In the genomic region with DNA sequence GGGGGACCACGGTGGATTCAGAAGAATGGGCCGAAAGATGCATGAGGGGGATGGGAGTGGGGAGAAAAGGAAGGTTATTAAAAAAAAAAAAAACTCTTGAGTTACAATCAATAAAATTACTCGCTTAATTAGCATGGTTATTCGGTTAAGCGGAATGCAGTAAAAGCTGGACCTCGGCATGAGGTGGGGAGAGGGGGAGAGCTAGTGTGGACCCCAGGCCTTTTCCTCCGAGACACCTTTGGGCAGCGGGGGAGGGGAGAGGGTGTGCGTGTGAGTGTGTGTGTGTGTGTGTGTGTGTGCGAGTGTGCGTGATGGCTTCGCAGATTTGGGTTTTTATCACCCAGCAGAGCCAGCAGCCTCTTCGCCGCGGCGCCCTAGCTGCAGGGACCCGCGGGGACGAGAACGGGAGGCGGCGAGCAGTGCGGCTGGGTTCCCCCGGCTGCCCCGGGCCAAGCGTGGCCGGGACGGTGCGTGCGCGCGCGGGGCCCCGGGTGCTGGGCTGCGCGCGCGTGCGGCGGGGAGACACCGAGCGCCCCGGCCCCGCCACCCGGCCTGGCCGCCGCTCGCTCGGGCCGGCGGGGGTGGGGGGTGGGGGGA, we compare ENCODE assay signal across 1 cellular context.
TF ChIP-seq lines count a peak whose summit lies in the region.

No MANE protein-coding gene starts in this region.

TF ChIP-seq in K562, 482 proteins besides CTCF, POLR2A, EP300 and RAD21 (continued from another document and continues in another):
- TF ChIP-seq ARID4B (CRISPR knock-in tag; IDR thresholded peaks at IDR 0.05), result 0 out of 2 replicates have a peak, but pooled peaks have one; percentile 23
- 0 out of 2 replicates have a peak, but pooled peaks have one; percentile 25 for TF ChIP-seq MYNN (IDR thresholded peaks at IDR 0.05)
- no peak for TF ChIP-seq MYNN (CRISPR knock-in tag; IDR thresholded peaks at IDR 0.05)
- peak in 1 of 2 experiments; percentile 76; a peak in 2 of 4 replicates for TF ChIP-seq KDM1A (IDR thresholded peaks at IDR 0.05)
- peak; percentile 40 to 59; a peak in 2 of 4 replicates for TF ChIP-seq TRIM24 (IDR thresholded peaks at IDR 0.05)
- peak in 1 of 2 experiments; percentile 55; a peak in 2 of 4 replicates for TF ChIP-seq MNT (conservative IDR thresholded peaks at IDR 0.05)
- TF ChIP-seq CSDE1 (IDR thresholded peaks at IDR 0.05), result no peak
- peak; percentile 68 for TF ChIP-seq SMARCE1 (IDR thresholded peaks at IDR 0.05)
- TF ChIP-seq, protein P1, sequence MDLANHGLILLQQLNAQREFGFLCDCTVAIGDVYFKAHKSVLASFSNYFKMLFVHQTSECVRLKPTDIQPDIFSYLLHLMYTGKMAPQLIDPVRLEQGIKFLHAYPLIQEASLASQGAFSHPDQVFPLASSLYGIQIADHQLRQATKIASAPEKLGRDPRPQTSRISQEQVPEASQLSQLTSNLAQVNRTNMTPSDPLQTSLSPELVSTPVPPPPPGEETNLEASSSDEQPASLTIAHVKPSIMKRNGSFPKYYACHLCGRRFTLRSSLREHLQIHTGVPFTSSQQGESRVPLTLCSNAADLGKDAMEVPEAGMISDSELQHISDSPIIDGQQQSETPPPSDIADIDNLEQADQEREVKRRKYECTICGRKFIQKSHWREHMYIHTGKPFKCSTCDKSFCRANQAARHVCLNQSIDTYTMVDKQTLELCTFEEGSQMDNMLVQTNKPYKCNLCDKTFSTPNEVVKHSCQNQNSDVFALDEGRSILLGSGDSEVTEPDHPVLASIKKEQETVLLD (IDR thresholded peaks at IDR 0.05), result peak; percentile 78; the same call in 1 of the 2 replicates
- TF ChIP-seq POLR2G (IDR thresholded peaks at IDR 0.05; ENCODE audit: low read depth, low read length), result 0 out of 2 replicates have a peak, but pooled peaks have one; percentile 3
- TF ChIP-seq, protein P2, sequence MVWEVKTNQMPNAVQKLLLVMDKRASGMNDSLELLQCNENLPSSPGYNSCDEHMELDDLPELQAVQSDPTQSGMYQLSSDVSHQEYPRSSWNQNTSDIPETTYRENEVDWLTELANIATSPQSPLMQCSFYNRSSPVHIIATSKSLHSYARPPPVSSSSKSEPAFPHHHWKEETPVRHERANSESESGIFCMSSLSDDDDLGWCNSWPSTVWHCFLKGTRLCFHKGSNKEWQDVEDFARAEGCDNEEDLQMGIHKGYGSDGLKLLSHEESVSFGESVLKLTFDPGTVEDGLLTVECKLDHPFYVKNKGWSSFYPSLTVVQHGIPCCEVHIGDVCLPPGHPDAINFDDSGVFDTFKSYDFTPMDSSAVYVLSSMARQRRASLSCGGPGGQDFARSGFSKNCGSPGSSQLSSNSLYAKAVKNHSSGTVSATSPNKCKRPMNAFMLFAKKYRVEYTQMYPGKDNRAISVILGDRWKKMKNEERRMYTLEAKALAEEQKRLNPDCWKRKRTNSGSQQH (CRISPR knock-in tag; IDR thresholded peaks at IDR 0.05), result 0 out of 2 replicates have a peak, but pooled peaks have one; percentile 24
- TF ChIP-seq TBP (optimal IDR thresholded peaks at IDR 0.05; ENCODE audit: low read depth, low read length), result peak; percentile 34
- peak; percentile 53; the same call in 1 of the 2 replicates for TF ChIP-seq NFIC (IDR thresholded peaks at IDR 0.05)
- TF ChIP-seq CC2D1A (IDR thresholded peaks at IDR 0.05), result no peak
- TF ChIP-seq ELF4 (CRISPR knock-in tag; IDR thresholded peaks at IDR 0.05), result peak; percentile 11; the same call in 1 of the 2 replicates
- no peak for TF ChIP-seq KAT7 (CRISPR knock-in tag; IDR thresholded peaks at IDR 0.05; ENCODE audit: borderline replicate concordance)
- TF ChIP-seq TOE1 (IDR thresholded peaks at IDR 0.05; ENCODE audit: borderline replicate concordance), result 0 out of 2 replicates have a peak, but pooled peaks have one; percentile 42
- no peak for TF ChIP-seq TOE1 (CRISPR knock-in tag; IDR thresholded peaks at IDR 0.05; ENCODE audit: borderline replicate concordance, low read depth)
- TF ChIP-seq FUS (optimal IDR thresholded peaks at IDR 0.05; ENCODE audit: low read depth, low read length), result no peak
- TF ChIP-seq RBFOX2 (IDR thresholded peaks at IDR 0.05; ENCODE audit: low read depth, low read length), result no peak
- 0 out of 2 replicates have a peak, but pooled peaks have one; percentile 50 for TF ChIP-seq THRAP3 (IDR thresholded peaks at IDR 0.05; ENCODE audit: borderline replicate concordance)
- peak in 1 of 3 experiments; percentile 21 for TF ChIP-seq YY1 (IDR thresholded peaks at IDR 0.05; ENCODE audit: borderline replicate concordance in 1 of 3, control insufficient read depth in 1 of 3, extremely low read depth in 1 of 3, insufficient read depth in 3 of 3, insufficient read length in 1 of 3, insufficient replicate concordance in 2 of 3, low read depth in 1 of 3, low read length in 2 of 3)
- TF ChIP-seq L3MBTL2 (IDR thresholded peaks at IDR 0.05), result peak; percentile 56; the same call in 1 of the 2 replicates
- peak; percentile 63; the same call in 1 of the 2 replicates for TF ChIP-seq HLTF (IDR thresholded peaks at IDR 0.05)
- no peak for TF ChIP-seq DDX20 (tag; IDR thresholded peaks at IDR 0.05; ENCODE audit: low read depth)
- TF ChIP-seq MTA3 (IDR thresholded peaks at IDR 0.05; ENCODE audit: borderline replicate concordance), result 0 out of 2 replicates have a peak, but pooled peaks have one; percentile 35
- TF ChIP-seq E2F4 (CRISPR knock-in tag; IDR thresholded peaks at IDR 0.05; ENCODE audit: low read depth), result no peak
- TF ChIP-seq ZNF316 (IDR thresholded peaks at IDR 0.05), result 0 out of 2 replicates have a peak, but pooled peaks have one; percentile 2
- no peak for TF ChIP-seq ZNF395 (CRISPR knock-in tag; IDR thresholded peaks at IDR 0.05)
- 0 out of 2 replicates have a peak, but pooled peaks have one; percentile 47 for TF ChIP-seq NBN (IDR thresholded peaks at IDR 0.05; ENCODE audit: low read depth)
- peak in 1 of 2 experiments; percentile 38; a peak in 2 of 4 replicates for TF ChIP-seq NRF1 (conservative IDR thresholded peaks at IDR 0.05 in 1 of 2, IDR thresholded peaks at IDR 0.05 in 1 of 2)
- 0 out of 2 replicates have a peak, but pooled peaks have one; percentile 14 for TF ChIP-seq ZNF583 (CRISPR knock-in tag; IDR thresholded peaks at IDR 0.05)
- 0 out of 2 replicates have a peak, but pooled peaks have one; percentile 21 for TF ChIP-seq CBX5 (IDR thresholded peaks at IDR 0.05; ENCODE audit: borderline replicate concordance, low read depth)
- no peak for TF ChIP-seq PREB (CRISPR knock-in tag; IDR thresholded peaks at IDR 0.05)
- TF ChIP-seq MTA2 (IDR thresholded peaks at IDR 0.05; ENCODE audit: low read depth), result peak; percentile 41
- no peak for TF ChIP-seq HNRNPLL (IDR thresholded peaks at IDR 0.05; ENCODE audit: low read depth, low read length, poor library complexity, severe bottlenecking)
- TF ChIP-seq ZEB2 (IDR thresholded peaks at IDR 0.05), result no peak
- no peak for TF ChIP-seq TCF7 (IDR thresholded peaks at IDR 0.05; ENCODE audit: borderline replicate concordance)
- TF ChIP-seq JUND (IDR thresholded peaks at IDR 0.05; ENCODE audit: borderline replicate concordance, low read depth, low read length), result 0 out of 2 replicates have a peak, but pooled peaks have one; percentile 8
- peak; percentile 22; the same call in 1 of the 3 replicates for TF ChIP-seq JUND (tag; IDR thresholded peaks at IDR 0.05; ENCODE audit: borderline replicate concordance, low read depth, low read length)
- TF ChIP-seq NCOA4 (IDR thresholded peaks at IDR 0.05; ENCODE audit: partially characterized antibody), result no peak
- no peak for TF ChIP-seq PML (IDR thresholded peaks at IDR 0.05; ENCODE audit: low read length)
- peak; percentile 5; the same call in 1 of the 2 replicates for TF ChIP-seq RB1 (IDR thresholded peaks at IDR 0.05; ENCODE audit: low read depth)
- peak; percentile 13; the same call in 1 of the 2 replicates for TF ChIP-seq CREB1 (IDR thresholded peaks at IDR 0.05)
- no peak for TF ChIP-seq CREB1 (CRISPR knock-in tag; IDR thresholded peaks at IDR 0.05)
- peak; percentile 19 for TF ChIP-seq CCNT2 (IDR thresholded peaks at IDR 0.05; ENCODE audit: borderline replicate concordance, extremely low read depth, insufficient read length, low read depth, low read length)
- no peak for TF ChIP-seq ATF1 (CRISPR knock-in tag; IDR thresholded peaks at IDR 0.05)
- peak; percentile 30; the same call in 1 of the 2 replicates for TF ChIP-seq ATF1 (tag; IDR thresholded peaks at IDR 0.05)
- no peak for TF ChIP-seq HMGN3 (IDR thresholded peaks at IDR 0.05; ENCODE audit: borderline replicate concordance, extremely low read depth, insufficient read length, low read depth, low read length)
- TF ChIP-seq BRD9 (IDR thresholded peaks at IDR 0.05; ENCODE audit: low read depth, partially characterized antibody), result peak; percentile 66
- no peak for TF ChIP-seq NR2C2 (CRISPR knock-in tag; IDR thresholded peaks at IDR 0.05)
- TF ChIP-seq NR2C2 (tag; IDR thresholded peaks at IDR 0.05), result no peak
- TF ChIP-seq KDM4B (IDR thresholded peaks at IDR 0.05; ENCODE audit: borderline replicate concordance in 2 of 2, low read depth in 1 of 2), result no peak
- 0 out of 2 replicates have a peak, but pooled peaks have one; percentile 24 for TF ChIP-seq CBFA2T3 (IDR thresholded peaks at IDR 0.05)
- peak; percentile 45; the same call in 1 of the 2 replicates for TF ChIP-seq NCOA1 (IDR thresholded peaks at IDR 0.05; ENCODE audit: low read depth)
- TF ChIP-seq HDAC1 (IDR thresholded peaks at IDR 0.05), result peak in 1 of 2 experiments; percentile 80; a peak in 2 of 4 replicates
- no peak for TF ChIP-seq GTF2F1 (IDR thresholded peaks at IDR 0.05; ENCODE audit: low read depth, low read length)
- TF ChIP-seq PHF8 (IDR thresholded peaks at IDR 0.05; ENCODE audit: borderline replicate concordance, low read length), result peak; percentile 22; the same call in 1 of the 2 replicates
- peak; percentile 62; the same call in 1 of the 2 replicates for TF ChIP-seq EP400 (IDR thresholded peaks at IDR 0.05)
- TF ChIP-seq SIN3B (IDR thresholded peaks at IDR 0.05; ENCODE audit: low read depth), result 0 out of 2 replicates have a peak, but pooled peaks have one; percentile 22
